8 cellular contexts compared by ENCODE assay signal in the genomic region with DNA sequence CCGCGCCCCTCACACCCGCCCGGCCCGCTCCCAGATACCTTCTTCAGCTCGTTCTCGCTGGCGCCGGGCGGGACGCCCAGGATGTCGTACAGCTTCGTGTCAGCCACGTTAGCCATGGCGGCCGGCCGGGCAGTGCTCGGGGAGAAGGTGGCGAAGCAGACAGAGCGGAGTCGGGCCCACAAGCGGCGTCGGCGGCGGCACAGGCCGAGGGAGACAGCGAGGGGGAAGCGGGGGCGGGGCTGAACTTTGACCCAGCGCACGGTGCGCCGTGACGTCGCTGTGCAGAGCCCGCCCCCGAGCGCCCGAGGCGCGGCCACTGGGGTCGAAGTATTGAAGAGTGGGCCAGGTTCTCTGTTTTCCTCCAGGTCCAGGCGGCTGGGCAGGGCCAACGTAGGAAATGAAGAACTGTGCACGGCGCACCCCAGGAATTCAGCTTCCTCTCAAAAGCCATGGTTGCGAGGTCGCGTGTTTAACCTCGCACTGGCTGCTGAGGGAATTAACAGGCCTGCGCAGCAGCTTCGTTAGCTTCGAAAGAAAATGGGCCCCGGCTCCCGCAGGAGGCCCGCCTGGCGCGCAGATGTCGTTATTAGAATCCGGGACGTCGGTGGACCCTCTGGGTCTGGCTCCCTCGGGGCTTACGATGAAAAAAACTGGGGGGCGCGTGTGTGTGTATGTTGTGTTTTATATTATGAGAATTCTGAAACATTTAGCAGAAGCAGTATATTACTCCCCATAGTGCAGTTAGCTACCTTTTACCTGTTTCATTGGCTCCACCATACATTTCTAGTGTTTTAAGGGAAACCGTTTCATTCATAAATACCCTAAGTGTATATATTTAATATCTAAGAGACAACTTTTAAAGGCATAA. TPM values are rescaled to one million over a fixed set of nuclear protein-coding genes. Genes with fewer than 3 reads are reported as not detected.
DNase-seq lines count a peak whose midpoint lies in the region; FAIRE-seq and TF ChIP-seq lines count a peak whose summit lies in the region.

A gene (minus strand): TSS at position 218 of the 868 bp plus-strand sequence. CDS start 102 bp downstream, at position 116.

- intact Hi-C loops in stomach (cut with DNase I; ENCODE audit: low total_unique reads): no loop called here

- H3K27me3 ChIP-seq in Loucy (ENCODE audit: insufficient read depth, low read length, poor library complexity, severe bottlenecking) (no peaks in the 10 kb centered on the region), stomach (no peaks in the 10 kb centered on the region)

- no peaks in the 10 kb centered on the region for H3K9me2 ChIP-seq in Loucy (replicated peaks; ENCODE audit: low read depth, low read length)

- H3F3A ChIP-seq in Loucy (ENCODE audit: low read depth): no peaks in the 10 kb centered on the region

- no peak for FAIRE-seq in H54 (lab: Jason Lieb, UNC)

- no peaks in the 10 kb centered on the region for H3K9me3 Mint-ChIP-seq in neural crest cell

- peak within 1 kb of the TSS; percentile 62 for H3K9ac ChIP-seq in ES-I3 (ENCODE audit: low read depth, low read length)
- H3K9ac ChIP-seq in Loucy (ENCODE audit: low read depth, low read length, poor library complexity, severe bottlenecking): peak within 1 kb of the TSS; percentile 88

- peaks cover 45% of the 10 kb centered on the region for H3K4me1 Mint-ChIP-seq in neural crest cell

- WGBS in stomach, 5 donors: 0 to 4% (median 1%) methylated on average over 9 to 68 of the region's 68 CpGs

- peak within 1 kb of the TSS; percentile 94 for H3K4me3 ChIP-seq in Loucy (ENCODE audit: low read length, poor library complexity, severe bottlenecking)
- H3K4me3 ChIP-seq in foreskin fibroblast (ENCODE audit: low read depth in 1 of 2, low read length in 2 of 2): peak within 1 kb of the TSS; percentile 54 to 91
- H3K4me3 ChIP-seq in stomach: peak within 1 kb of the TSS; percentile 71 to 98 (median 76)

- H2AFZ ChIP-seq in Loucy (ENCODE audit: low read length): peak within 1 kb of the TSS; percentile 78

- H3K27me3 Mint-ChIP-seq in neural crest cell (ENCODE audit: low read depth): no peaks in the 10 kb centered on the region

- peaks cover 40% of the 10 kb centered on the region for H4K20me1 ChIP-seq in Loucy (ENCODE audit: insufficient read depth, low read length, poor library complexity, severe bottlenecking)

- H3K36me3 Mint-ChIP-seq in neural crest cell (ENCODE audit: low read depth): no peaks in the 10 kb centered on the region

- peak; percentile 20 for TF ChIP-seq EP300 in stomach (IDR thresholded peaks at IDR 0.05)

- TF ChIP-seq CTCF in Loucy (conservative IDR thresholded peaks at IDR 0.05; ENCODE audit: low read length) (no peak), foreskin fibroblast (IDR thresholded peaks at IDR 0.05; ENCODE audit: low read depth, low read length) (no peak), neural crest cell (conservative IDR thresholded peaks at IDR 0.05) (no peak), stomach (IDR thresholded peaks at IDR 0.05) (no peak)

- no peaks in the 10 kb centered on the region for H3K9me3 ChIP-seq in ES-I3 (ENCODE audit: control insufficient read depth, insufficient read depth, low read length)
- no peaks in the 10 kb centered on the region for H3K9me3 ChIP-seq in Loucy (ENCODE audit: insufficient read depth, low read depth, low read length)
- H3K9me3 ChIP-seq in stomach: no peaks in the 10 kb centered on the region

- peak within 1 kb of the TSS; percentile 98 for H3K27ac Mint-ChIP-seq in neural crest cell (ENCODE audit: unreplicated experiment)

- peak; percentile 77 for TF ChIP-seq POLR2A in H54 (IDR thresholded peaks at IDR 0.05; ENCODE audit: low read depth, low read length)
- peak in 1 of 4 donors; percentile 51 for TF ChIP-seq POLR2A in stomach (IDR thresholded peaks at IDR 0.05)

- peak; percentile 94 for DNase-seq in H54 (ENCODE audit: insufficient read length, low spot score)
- DNase-seq in SHP77 (lab: John Stamatoyannopoulos, UW): peak; percentile 77 to 90
- DNase-seq in activated gamma-delta T cell (lab: John Stamatoyannopoulos, UW): peak; percentile 83
- peak; percentile 90 to 97 for DNase-seq in foreskin fibroblast
- DNase-seq in neural crest cell (ENCODE audit: low read depth, low spot score): peak; percentile 93
- DNase-seq in stomach: peak; percentile 93

- peak within 1 kb of the TSS; percentile 97 for H3K4me2 ChIP-seq in Loucy (ENCODE audit: low read depth, low read length, poor library complexity, severe bottlenecking)

- H3K79me2 ChIP-seq in Loucy (ENCODE audit: insufficient read depth, low read length): peaks cover 56% of the 10 kb centered on the region

- H3K4me1 ChIP-seq in ES-I3 (ENCODE audit: insufficient read depth, low read length): peaks cover 9% of the 10 kb centered on the region
- peaks cover 39% of the 10 kb centered on the region for H3K4me1 ChIP-seq in Loucy (ENCODE audit: insufficient read depth, low read length, poor library complexity, severe bottlenecking)
- H3K4me1 ChIP-seq in stomach: peaks cover 28 to 65% (median 49%) of the 10 kb centered on the region in 4 donors

- peaks cover 13% of the 10 kb centered on the region for H3K36me3 ChIP-seq in ES-I3 (ENCODE audit: insufficient read depth, low read length)
- H3K36me3 ChIP-seq in Loucy (ENCODE audit: insufficient read depth, low read length): peaks cover 16% of the 10 kb centered on the region; the same call in 1 of the 2 replicates
- peaks cover 8 to 26% (median 26%) of the 10 kb centered on the region in 4 donors for H3K36me3 ChIP-seq in stomach

- peak within 1 kb of the TSS; percentile 94 for H3K4me3 Mint-ChIP-seq in neural crest cell

- peak within 1 kb of the TSS; percentile 96 to 99 (median 98) for H3K27ac ChIP-seq in stomach

RNA-seq across cellular contexts. Expression of the gene that starts here (rescaled TPM):
- total RNA-seq in neural crest cell: 65.3 and 67.2 TPM in 2 replicates
- total RNA-seq in stomach: 10 to 100 TPM in 4 of 5 donors, 1 to 10 TPM in 1; 7.5 to 80.6 (median 46.2) TPM
- polyA plus RNA-seq in stomach: 10 to 100 TPM; 24.1 to 42.6 (median 26.1) TPM

Comparison
In these comparisons a context has a peak if more than half of its experiments do, and no peak if none do; other contexts are left out.
1. Peak in every context shown above with its lines: DNase-seq, H3K4me3 ChIP-seq and H3K27ac ChIP-seq.